8 cellular contexts compared by ENCODE assay signal in genomic region chr11:65884716-65885092, GRCh38. TPM values are rescaled to one million over a fixed set of nuclear protein-coding genes. Genes with fewer than 3 reads are reported as not detected.
DNase-seq lines count a peak whose midpoint lies in the region; ATAC-seq and TF ChIP-seq lines count a peak whose summit lies in the region.

No MANE protein-coding gene starts in this region.

- peaks cover 27% of the 10 kb centered on the region for H3K4me1 ChIP-seq in body of pancreas

- H3K36me3 Mint-ChIP-seq in immature natural killer cell = peaks cover 0 to 18% (median 0%) of the 10 kb centered on the region in 3 donors

- DNase-seq in NCI-H187 (lab: John Stamatoyannopoulos, UW) (peak; percentile 9 to 23), NCI-H187 treated with DMSO at 0.1 percent for 48 hours (lab: John Stamatoyannopoulos, UW) (no peak), NCI-H2107 (lab: John Stamatoyannopoulos, UW) (peak; percentile 59), UCSD-AML1 (lab: John Stamatoyannopoulos, UW; ENCODE audit: unreplicated experiment) (peak; percentile 81), body of pancreas (peak; percentile 75 to 82 (median 80)), immature natural killer cell (peak; percentile 80 to 84 (median 83))
- DNase-seq in stimulated activated CD4-positive, alpha-beta T cell treated with anti-CD3 and anti-CD28 coated beads, Interleukin-15, amount 100 ng/mL, for 48 hours (ENCODE audit: low read depth in 2 of 2) = peak; percentile 65 to 76

- peaks cover 7 to 16% (median 14%) of the 10 kb centered on the region in 3 donors for H3K27me3 Mint-ChIP-seq in immature natural killer cell (ENCODE audit: low read depth in 3 of 3)

- intact Hi-C loops in body of pancreas (cut with DNase I) = loop anchor here (5.0 kb wide), 1 partner anchor 98 kb away; no protein-coding TSS in a partner anchor

- H3K36me3 ChIP-seq in body of pancreas (replicated peaks in 1 of 2; ENCODE audit: insufficient read depth in 1 of 2, low read depth in 2 of 2) = peaks cover 0 to 7% of the 10 kb centered on the region in 2 donors

- TF ChIP-seq CTCF in body of pancreas (IDR thresholded peaks at IDR 0.05) = peak; percentile 97 to 100 (median 99)

- no peak for TF ChIP-seq POLR2A in body of pancreas (IDR thresholded peaks at IDR 0.05)

- peak overlapping the region in 4 of 5 donors; percentile 15 to 52 (median 44) for H3K4me3 Mint-ChIP-seq in immature natural killer cell

- H3K27ac Mint-ChIP-seq in immature natural killer cell = peak overlapping the region; percentile 15 to 91 (median 89)

- 0 to 18% methylated on average over 3 to 9 of the region's 9 CpGs for WGBS in body of pancreas, 2 donors

- no peaks in the 10 kb centered on the region for H3K9me3 ChIP-seq in body of pancreas

- no peak overlapping the region for H3K4me3 ChIP-seq in body of pancreas

- H3K27ac ChIP-seq in body of pancreas = no peak overlapping the region

- H3K27me3 ChIP-seq in body of pancreas = no peaks in the 10 kb centered on the region

- ATAC-seq in body of pancreas (peak; percentile 37), HG03139 (IDR thresholded peaks at IDR 0.05; ENCODE audit: unreplicated experiment) (no peak)

- H3K9me3 Mint-ChIP-seq in immature natural killer cell = no peaks in the 10 kb centered on the region

- H3K4me1 Mint-ChIP-seq in immature natural killer cell = peaks cover 77 to 84% of the 10 kb centered on the region in 2 donors

RNA-seq across cellular contexts. Expression of gene FIBP, which starts 3.6 kb away (rescaled TPM):
- total RNA-seq in body of pancreas = 10 to 100 TPM; 40.2 to 49.5 TPM
- 100 to 1,000 TPM; 120 to 145 (median 141) TPM for polyA plus RNA-seq in immature natural killer cell

RNA-seq across cellular contexts. Expression of gene CTSW, which starts 5.1 kb away (rescaled TPM):
- under 1 TPM; 0.33 to 0.78 TPM for total RNA-seq in body of pancreas
- 1,000 to 10,000 TPM; 2,066 to 3,052 (median 2,928) TPM for polyA plus RNA-seq in immature natural killer cell

RNA-seq across cellular contexts. Expression of gene CCDC85B, which starts 5.8 kb away (rescaled TPM):
- 10 to 100 TPM; 49.8 to 54.5 TPM for total RNA-seq in body of pancreas
- polyA plus RNA-seq in immature natural killer cell = 100 to 1,000 TPM in 2 of 3 donors, 10 to 100 TPM in 1; 62.9 to 159 (median 142) TPM

RNA-seq across cellular contexts. Expression of gene EFEMP2, which starts 12.1 kb away (rescaled TPM):
- total RNA-seq in body of pancreas = 10 to 100 TPM; 16.2 to 25.4 TPM
- 1 to 10 TPM; 1.6 to 6.3 (median 3.6) TPM for polyA plus RNA-seq in immature natural killer cell

RNA-seq across cellular contexts. Expression of gene FOSL1, which starts 15.5 kb away (rescaled TPM):
- 10 to 100 TPM in 1 of 2 donors, under 1 TPM in 1; 0.52 to 17.8 TPM for total RNA-seq in body of pancreas
- under 1 TPM; 0.13 to 0.30 (median 0.17) TPM for polyA plus RNA-seq in immature natural killer cell
